ENCODE assay signal across 16 cellular contexts in the genomic region with DNA sequence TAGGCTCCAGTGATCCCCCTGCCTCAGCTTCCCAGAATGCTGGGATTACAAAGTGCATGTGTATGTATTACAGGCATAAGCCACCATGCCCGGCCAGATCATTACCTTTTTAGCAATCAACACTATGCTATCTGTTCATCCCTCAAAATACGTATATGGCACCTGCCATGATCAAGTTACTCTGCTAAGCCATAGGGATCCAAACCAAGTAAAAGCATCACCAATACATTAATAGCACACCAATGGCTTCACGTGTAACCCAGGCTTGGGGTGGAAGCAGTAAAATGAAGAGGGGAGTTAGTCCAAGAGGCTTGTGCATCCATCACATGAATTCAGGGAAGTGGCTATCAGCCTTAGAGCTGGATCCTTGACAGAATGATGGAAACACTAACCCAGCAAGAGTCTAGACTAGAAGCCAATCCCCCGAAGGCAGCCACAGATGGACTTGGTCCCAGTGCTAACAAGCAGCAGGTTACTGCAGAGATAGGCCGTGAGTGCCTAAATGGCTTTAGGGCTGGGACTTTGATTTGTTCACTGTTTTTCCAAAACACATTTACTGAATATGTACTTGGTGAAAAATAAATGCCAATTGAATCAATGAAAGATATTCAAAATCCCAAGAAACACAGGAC. TPM values are rescaled to one million over a fixed set of nuclear protein-coding genes. Genes with fewer than 3 reads are reported as not detected.
DNase-seq lines count a peak whose midpoint lies in the region; ATAC-seq and TF ChIP-seq lines count a peak whose summit lies in the region.
"Had no signal": no experiment of that assay in that cellular context is flagged by ENCODE, and none has a peak within 500 bp of the region (broad histone marks: within the 10 kb centered on the region; RNA-seq: fewer than 3 reads in every experiment).

No MANE protein-coding gene starts in this region.

- intact Hi-C loops in PC-3 (cut with micrococcal nuclease): no loop called here

- peak; percentile 29 for DNase-seq in DMS 273 (lab: John Stamatoyannopoulos, UW; ENCODE audit: unreplicated experiment)
- DNase-seq in DMS 273 treated with DMSO at 0.1 percent for 48 hours (lab: John Stamatoyannopoulos, UW): no peak
- DNase-seq in glutamatergic neuron: peak; percentile 34
- no peak for DNase-seq in activated T-cell treated with anti-CD3 and anti-CD28 coated beads, Interleukin-2, amount 50 U/mL, for 4 hours
- no peak for DNase-seq in HUDEP-2 (lab: John Stamatoyannopoulos, UW; ENCODE audit: unreplicated experiment in 76 of 76)
- DNase-seq in PC-3: no peak
- DNase-seq: C1 segment of cervical spinal cord, DMS53, GOT3, NCI-H1092, NCI-H1694 treated with DMSO at 0.1 percent for 48 hours, NCI-H345 had no signal

- TF ChIP-seq CTCF in glutamatergic neuron (IDR thresholded peaks at IDR 0.05; ENCODE audit: partially characterized antibody, unreplicated experiment) (no peak), PC-3 (conservative IDR thresholded peaks at IDR 0.05; ENCODE audit: low read depth, low read length) (no peak)

- H3K36me3 Mint-ChIP-seq in activated T-helper 17 cell treated with anti-CD3 and anti-CD28 coated beads, Interleukin-2, amount 50 U/mL, for 72 hours (ENCODE audit: low read depth): peaks cover 33% of the 10 kb centered on the region
- H3K36me3 Mint-ChIP-seq in glutamatergic neuron (ENCODE audit: unreplicated experiment): no peaks in the 10 kb centered on the region
- H3K36me3 Mint-ChIP-seq in stimulated activated memory B cell treated with anti-CD40 and anti-IgM and Interleukin-4, amounts not matched to agents 10 μg/mL and 1 μg/mL and 100 μg/mL, for 72 hours: peaks cover 14% of the 10 kb centered on the region
- peaks cover 9% of the 10 kb centered on the region for H3K36me3 Mint-ChIP-seq in activated T-cell treated with anti-CD3 and anti-CD28 coated beads, Interleukin-2, amount 50 U/mL, for 4 hours (ENCODE audit: insufficient read depth)

- H3K27me3 Mint-ChIP-seq in activated T-helper 17 cell treated with anti-CD3 and anti-CD28 coated beads, Interleukin-2, amount 50 U/mL, for 72 hours: no peaks in the 10 kb centered on the region
- peaks cover 2% of the 10 kb centered on the region for H3K27me3 Mint-ChIP-seq in glutamatergic neuron (ENCODE audit: unreplicated experiment)
- H3K27me3 Mint-ChIP-seq in stimulated activated memory B cell treated with anti-CD40 and anti-IgM and Interleukin-4, amounts not matched to agents 10 μg/mL and 1 μg/mL and 100 μg/mL, for 72 hours: no peaks in the 10 kb centered on the region
- H3K27me3 Mint-ChIP-seq in activated T-cell treated with anti-CD3 and anti-CD28 coated beads, Interleukin-2, amount 50 U/mL, for 4 hours (ENCODE audit: low read depth): no peaks in the 10 kb centered on the region

- no peak overlapping the region for H3K4me3 Mint-ChIP-seq in activated T-helper 17 cell treated with anti-CD3 and anti-CD28 coated beads, Interleukin-2, amount 50 U/mL, for 72 hours
- H3K4me3 Mint-ChIP-seq in glutamatergic neuron (ENCODE audit: unreplicated experiment): no peak overlapping the region
- H3K4me3 Mint-ChIP-seq in stimulated activated memory B cell treated with anti-CD40 and anti-IgM and Interleukin-4, amounts not matched to agents 10 μg/mL and 1 μg/mL and 100 μg/mL, for 72 hours: no peak overlapping the region
- no peak overlapping the region for H3K4me3 Mint-ChIP-seq in activated T-cell treated with anti-CD3 and anti-CD28 coated beads, Interleukin-2, amount 50 U/mL, for 4 hours

- peaks cover 33% of the 10 kb centered on the region for H3K4me1 Mint-ChIP-seq in activated T-helper 17 cell treated with anti-CD3 and anti-CD28 coated beads, Interleukin-2, amount 50 U/mL, for 72 hours
- peaks cover 40% of the 10 kb centered on the region for H3K4me1 Mint-ChIP-seq in glutamatergic neuron (ENCODE audit: low read depth, unreplicated experiment)
- peaks cover 66% of the 10 kb centered on the region for H3K4me1 Mint-ChIP-seq in stimulated activated memory B cell treated with anti-CD40 and anti-IgM and Interleukin-4, amounts not matched to agents 10 μg/mL and 1 μg/mL and 100 μg/mL, for 72 hours
- peaks cover 61% of the 10 kb centered on the region for H3K4me1 Mint-ChIP-seq in activated T-cell treated with anti-CD3 and anti-CD28 coated beads, Interleukin-2, amount 50 U/mL, for 4 hours (ENCODE audit: low read depth)

- H3K27ac Mint-ChIP-seq in activated T-helper 17 cell treated with anti-CD3 and anti-CD28 coated beads, Interleukin-2, amount 50 U/mL, for 72 hours: peak overlapping the region; percentile 8
- H3K27ac Mint-ChIP-seq in glutamatergic neuron (ENCODE audit: unreplicated experiment): no peak overlapping the region
- peak overlapping the region; percentile 95 for H3K27ac Mint-ChIP-seq in stimulated activated memory B cell treated with anti-CD40 and anti-IgM and Interleukin-4, amounts not matched to agents 10 μg/mL and 1 μg/mL and 100 μg/mL, for 72 hours

- peaks cover 32% of the 10 kb centered on the region; the same call in 1 of the 2 replicates for H4K20me1 ChIP-seq in PC-3 (ENCODE audit: low read length)

- no peak for ATAC-seq in activated T-helper 17 cell treated with anti-CD3 and anti-CD28 coated beads, Interleukin-2, amount 50 U/mL, for 72 hours (replicated peaks)
- ATAC-seq in stimulated activated memory B cell treated with anti-CD40 and anti-IgM and Interleukin-4, amounts not matched to agents 10 μg/mL and 1 μg/mL and 100 μg/mL, for 72 hours: no peak
- ATAC-seq in activated T-cell treated with anti-CD3 and anti-CD28 coated beads, Interleukin-2, amount 50 U/mL, for 4 hours: no peak
- no peak for ATAC-seq in PC-3

- peaks cover 98% of the 10 kb centered on the region for H3K79me2 ChIP-seq in PC-3 (ENCODE audit: low read length)

- no TSS peak for BruUV-seq in PC-3 (replicated peaks; lab: Mats Ljungman, UMichigan)

- no peaks in the 10 kb centered on the region for H3K27me3 ChIP-seq in PC-3 (ENCODE audit: low read length)

- no peak overlapping the region for H3K4me2 ChIP-seq in PC-3 (ENCODE audit: low read length)

- no peaks in the 10 kb centered on the region for H3F3A ChIP-seq in PC-3 (ENCODE audit: low read length, unreplicated experiment)

- CTCF ChIA-PET in PC-3 (lab: Charles Lee): no interaction called here

- no peaks in the 10 kb centered on the region; the same call in 1 of the 2 replicates for H3K36me3 ChIP-seq in PC-3 (ENCODE audit: low read depth, low read length)

- no peak overlapping the region for H3K27ac ChIP-seq in PC-3 (ENCODE audit: low read length)
- H3K27ac ChIP-seq: 22Rv1, SK-N-MC had no signal

- no peak overlapping the region for H3K4me3 ChIP-seq in PC-3 (ENCODE audit: low read length)
- H3K4me3 ChIP-seq: SK-N-MC had no signal

- no peaks in the 10 kb centered on the region for H3K9me3 ChIP-seq in PC-3 (ENCODE audit: low read length)

- no peaks in the 10 kb centered on the region for H3K9me3 Mint-ChIP-seq in activated T-helper 17 cell treated with anti-CD3 and anti-CD28 coated beads, Interleukin-2, amount 50 U/mL, for 72 hours
- H3K9me3 Mint-ChIP-seq in glutamatergic neuron (ENCODE audit: unreplicated experiment): no peaks in the 10 kb centered on the region
- H3K9me3 Mint-ChIP-seq in stimulated activated memory B cell treated with anti-CD40 and anti-IgM and Interleukin-4, amounts not matched to agents 10 μg/mL and 1 μg/mL and 100 μg/mL, for 72 hours: no peaks in the 10 kb centered on the region
- H3K9me3 Mint-ChIP-seq in activated T-cell treated with anti-CD3 and anti-CD28 coated beads, Interleukin-2, amount 50 U/mL, for 4 hours: no peaks in the 10 kb centered on the region

- no peak overlapping the region for H2AFZ ChIP-seq in PC-3 (ENCODE audit: low read length)

- no peaks in the 10 kb centered on the region for H3K4me1 ChIP-seq in PC-3 (ENCODE audit: insufficient read depth, low read length)

- H3K9ac ChIP-seq in PC-3 (ENCODE audit: low read length): no peak overlapping the region

- H3K9me2 ChIP-seq in PC-3 (replicated peaks; ENCODE audit: low read length): no peaks in the 10 kb centered on the region

- POLR2A ChIA-PET in PC-3 (lab: Charles Lee; ENCODE audit: unreplicated experiment): no interaction called here

RNA-seq across cellular contexts. Expression of gene HDLBP, which starts 11.3 kb away (rescaled TPM):
- 100 to 1,000 TPM; 303 to 319 TPM for total RNA-seq in activated T-helper 17 cell treated with anti-CD3 and anti-CD28 coated beads, Interleukin-2, amount 50 U/mL, for 72 hours
- total RNA-seq in glutamatergic neuron (ENCODE audit: unreplicated experiment): 216 TPM
- total RNA-seq in activated T-cell treated with anti-CD3 and anti-CD28 coated beads, Interleukin-2, amount 50 U/mL, for 4 hours: 100 to 1,000 TPM; 231 to 270 (median 257) TPM
- 410 and 505 TPM in 2 replicates for total RNA-seq in PC-3 (2014; rRNA removed)

RNA-seq across cellular contexts. Expression of gene SEPTIN2, which starts 11.6 kb away (rescaled TPM):
- total RNA-seq in activated T-helper 17 cell treated with anti-CD3 and anti-CD28 coated beads, Interleukin-2, amount 50 U/mL, for 72 hours: 100 to 1,000 TPM; 180 to 230 TPM
- 302 TPM for total RNA-seq in glutamatergic neuron (ENCODE audit: unreplicated experiment)
- 100 to 1,000 TPM; 185 to 215 (median 189) TPM for total RNA-seq in activated T-cell treated with anti-CD3 and anti-CD28 coated beads, Interleukin-2, amount 50 U/mL, for 4 hours
- 185 and 207 TPM in 2 replicates for total RNA-seq in PC-3 (2014; rRNA removed)

RNA-seq across cellular contexts. Expression of gene FARP2, which starts 51.9 kb away (rescaled TPM):
- total RNA-seq in activated T-helper 17 cell treated with anti-CD3 and anti-CD28 coated beads, Interleukin-2, amount 50 U/mL, for 72 hours: 10 to 100 TPM; 26.1 to 33.1 TPM
- 67.7 TPM for total RNA-seq in glutamatergic neuron (ENCODE audit: unreplicated experiment)
- 10 to 100 TPM; 29.5 to 35.6 (median 30.3) TPM for total RNA-seq in activated T-cell treated with anti-CD3 and anti-CD28 coated beads, Interleukin-2, amount 50 U/mL, for 4 hours
- total RNA-seq in PC-3 (2014; rRNA removed): 24.5 and 29.9 TPM in 2 replicates

Comparison
In these comparisons a context has a peak if more than half of its experiments do, and no peak if none do; other contexts are left out.
1. DNase-seq: peak in DMS 273 (single experiment) and glutamatergic neuron (single experiment); none in DMS 273 treated with DMSO at 0.1 percent for 48 hours (single experiment), activated T-cell treated with anti-CD3 and anti-CD28 coated beads, Interleukin-2, amount 50 U/mL, for 4 hours (single experiment), HUDEP-2 (0 of 76) and PC-3 (single experiment).